Comparison of ENCODE assay signal across 25 cellular contexts in the genomic region with DNA sequence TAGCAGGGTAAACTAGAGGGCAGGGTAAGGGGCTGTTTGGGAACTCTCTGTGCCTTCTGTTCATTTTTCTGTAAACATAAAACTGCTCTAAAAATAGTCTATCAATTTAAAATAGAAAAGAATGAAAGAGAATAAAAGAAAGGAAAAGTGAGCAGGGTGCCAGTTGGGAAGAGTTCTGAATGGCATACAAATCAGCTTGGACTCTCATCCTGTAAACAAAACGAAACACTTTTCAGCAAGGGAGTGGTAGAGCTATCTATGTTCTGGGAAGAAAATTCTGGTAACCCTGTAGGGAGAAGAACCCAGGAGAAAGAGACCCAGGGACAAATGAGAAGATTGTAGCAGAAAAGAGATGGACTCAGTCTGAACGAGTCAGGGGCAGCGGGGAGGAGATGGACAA.
"Had no signal": no experiment of that assay in that cellular context is flagged by ENCODE, and none has a peak within 500 bp of the region (broad histone marks: within the 10 kb centered on the region; RNA-seq: fewer than 3 reads in every experiment).

No MANE protein-coding gene starts in this region.

- H3K9me3 ChIP-seq: colonic mucosa, heart right ventricle, left lung, lower lobe of right lung, upper lobe of right lung had no signal

- DNase-seq: activated CD4-positive, alpha-beta memory T cell treated with anti-CD3 and anti-CD28 coated beads for 36 hours; activated CD4-positive, alpha-beta T cell treated with anti-CD3 and anti-CD28 coated beads for 48 hours; activated CD8-positive, alpha-beta memory T cell treated with anti-CD3 and anti-CD28 coated beads, Interleukin-2, amount 50 U/mL, for 4 hours; activated effector memory CD4-positive, alpha-beta T cell treated with anti-CD3 and anti-CD28 coated beads, Interleukin-2, amount 50 U/mL, for 16 hours; activated naive CD4-positive, alpha-beta T cell treated with anti-CD3 and anti-CD28 coated beads for 36 hours; activated naive CD8-positive, alpha-beta T cell treated with anti-CD3 and anti-CD28 coated beads, Interleukin-2, amount 10 ng/mL, durations not matched to agents 7 days and 5 days; activated T-cell treated with anti-CD3 and anti-CD28 coated beads, Interleukin-2, amount 50 U/mL, for 1 hour; central memory CD4-positive, alpha-beta T cell; colonic mucosa; effector memory CD4-positive, alpha-beta T cell; foreskin fibroblast; heart right ventricle; left lung; lower lobe of right lung; mesendoderm; right cardiac atrium; stimulated activated CD4-positive, alpha-beta T cell treated with anti-CD3 and anti-CD28 coated beads, Interleukin-15, amount 100 ng/mL, for 24 hours; stimulated activated CD4-positive, alpha-beta T cell treated with anti-CD3 and anti-CD28 coated beads, Interleukin-2, amount 100 ng/mL, for 24 hours; stimulated activated naive CD4-positive, alpha-beta T cell treated with Interleukin-2 at 50 U/mL for 16 hours; upper lobe of right lung had no signal

- H3K27ac ChIP-seq: colonic mucosa, heart right ventricle, left lung, lower lobe of right lung, parathyroid adenoma, SK-N-MC, upper lobe of right lung, VCaP had no signal

- H3K27me3 ChIP-seq: colonic mucosa, heart right ventricle, left lung, upper lobe of right lung had no signal

- H3K4me1 ChIP-seq: colonic mucosa, heart right ventricle, left lung, lower lobe of right lung, upper lobe of right lung had no signal

- H3K4me3 Mint-ChIP-seq: activated CD4-positive, alpha-beta memory T cell treated with anti-CD3 and anti-CD28 coated beads for 36 hours; activated naive CD4-positive, alpha-beta T cell treated with anti-CD3 and anti-CD28 coated beads for 36 hours; activated naive CD8-positive, alpha-beta T cell treated with anti-CD3 and anti-CD28 coated beads, Interleukin-2, amount 10 ng/mL, durations not matched to agents 7 days and 5 days; activated T-helper 1 cell treated with anti-CD3 and anti-CD28 coated beads, Interleukin-12 subunit alpha, Interleukin-12 subunit beta, Interleukin-2, Interleukin-4 antibody, amounts not matched to agents 30 ng/mL and 10 ng/mL and 1 ng/mL, durations not matched to agents 14 hours and 24 hours and 36 hours; nephron had no signal

- H3K27ac Mint-ChIP-seq: activated CD4-positive, alpha-beta memory T cell treated with anti-CD3 and anti-CD28 coated beads for 36 hours; activated naive CD4-positive, alpha-beta T cell treated with anti-CD3 and anti-CD28 coated beads for 36 hours; activated naive CD8-positive, alpha-beta T cell treated with anti-CD3 and anti-CD28 coated beads, Interleukin-2, amount 10 ng/mL, durations not matched to agents 7 days and 5 days; activated T-helper 1 cell treated with anti-CD3 and anti-CD28 coated beads, Interleukin-12 subunit alpha, Interleukin-12 subunit beta, Interleukin-2, Interleukin-4 antibody, amounts not matched to agents 30 ng/mL and 10 ng/mL and 1 ng/mL, durations not matched to agents 14 hours and 24 hours and 36 hours had no signal

- H3K36me3 Mint-ChIP-seq: activated CD4-positive, alpha-beta memory T cell treated with anti-CD3 and anti-CD28 coated beads for 36 hours had no signal

- H3K36me3 ChIP-seq: colonic mucosa, left lung, lower lobe of right lung, upper lobe of right lung had no signal

- H3K9me3 Mint-ChIP-seq: activated CD4-positive, alpha-beta memory T cell treated with anti-CD3 and anti-CD28 coated beads for 36 hours; activated naive CD4-positive, alpha-beta T cell treated with anti-CD3 and anti-CD28 coated beads for 36 hours; activated T-helper 1 cell treated with anti-CD3 and anti-CD28 coated beads, Interleukin-12 subunit alpha, Interleukin-12 subunit beta, Interleukin-2, Interleukin-4 antibody, amounts not matched to agents 30 ng/mL and 10 ng/mL and 1 ng/mL, durations not matched to agents 14 hours and 24 hours and 36 hours; nephron had no signal

- H3K4me3 ChIP-seq: colonic mucosa, heart right ventricle, left lung, lower lobe of right lung, SK-N-MC, upper lobe of right lung had no signal

- ATAC-seq: heart right ventricle, left lung, lower lobe of right lung, right cardiac atrium, upper lobe of right lung had no signal
